ENCODE assay signal across 20 cellular contexts in the genomic region with DNA sequence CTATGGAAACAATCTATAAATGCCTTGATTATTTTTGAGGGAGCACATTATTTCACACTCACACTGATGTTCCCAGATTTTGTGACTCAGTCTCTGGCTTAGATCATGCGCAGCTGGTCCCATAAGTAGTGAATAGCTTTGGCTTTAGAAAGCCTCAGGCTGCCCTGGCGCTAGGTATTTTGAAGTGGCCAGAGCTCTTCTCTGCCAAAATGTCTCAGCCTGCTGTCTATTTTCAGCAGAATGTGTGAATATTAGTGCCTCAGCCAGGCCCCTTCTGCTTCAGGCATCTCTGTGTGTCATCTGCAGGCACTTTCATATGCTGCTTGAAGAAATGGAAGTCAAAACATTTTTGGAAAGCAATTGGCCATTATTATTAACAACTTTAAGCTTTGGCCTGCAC.
DNase-seq lines count a peak whose midpoint lies in the region; FAIRE-seq and TF ChIP-seq lines count a peak whose summit lies in the region.
"Had no signal": no experiment of that assay in that cellular context is flagged by ENCODE, and none has a peak within 500 bp of the region (broad histone marks: within the 10 kb centered on the region; RNA-seq: fewer than 3 reads in every experiment).

No MANE protein-coding gene starts in this region.

- no peak overlapping the region for H3K4me3 ChIP-seq in Caco-2 (ENCODE audit: low read depth, low read length)
- no peak overlapping the region for H3K4me3 ChIP-seq in hepatocyte
- H3K4me3 ChIP-seq: coronary artery, esophagus squamous epithelium, upper lobe of right lung had no signal

- H3K4me1 Mint-ChIP-seq in chondrocyte (ENCODE audit: low read depth) (peaks cover 9% of the 10 kb centered on the region), Caco-2 (ENCODE audit: low read depth, unreplicated experiment) (no peaks in the 10 kb centered on the region)
- H3K4me1 Mint-ChIP-seq: activated B cell treated with CpG ODN at 0.5 μM for 24 hours; activated naive CD4-positive, alpha-beta T cell treated with anti-CD3 and anti-CD28 coated beads, Interleukin-2, amount 50 U/mL, for 24 hours; B cell; immature natural killer cell had no signal

- H2AFZ ChIP-seq in hepatocyte = no peak overlapping the region

- no peaks in the 10 kb centered on the region for H3K4me1 ChIP-seq in Caco-2
- H3K4me1 ChIP-seq in hepatocyte (ENCODE audit: insufficient read depth) = no peaks in the 10 kb centered on the region
- H3K4me1 ChIP-seq: upper lobe of right lung had no signal

- BruUV-seq in Caco-2 (replicated peaks; lab: Mats Ljungman, UMichigan) = no TSS peak

- no peaks in the 10 kb centered on the region for H3K9me3 Mint-ChIP-seq in chondrocyte (ENCODE audit: low read depth)
- no peaks in the 10 kb centered on the region for H3K9me3 Mint-ChIP-seq in Caco-2 (ENCODE audit: unreplicated experiment)

- intact Hi-C loops in Caco-2 (cut with micrococcal nuclease; ENCODE audit: unreplicated experiment) = no loop called here

- peak overlapping the region; percentile 1 for H3K27ac Mint-ChIP-seq in chondrocyte (ENCODE audit: unreplicated experiment)
- H3K27ac Mint-ChIP-seq in Caco-2 (ENCODE audit: unreplicated experiment) = no peak overlapping the region
- H3K27ac Mint-ChIP-seq: activated B cell treated with CpG ODN at 0.5 μM for 24 hours; activated naive CD4-positive, alpha-beta T cell treated with anti-CD3 and anti-CD28 coated beads, Interleukin-2, amount 50 U/mL, for 24 hours; B cell; immature natural killer cell had no signal

- FAIRE-seq in urothelium cell line (lab: Jason Lieb, UNC) = no peak

- H3K36me3 ChIP-seq in Caco-2 (ENCODE audit: control insufficient read depth, insufficient read depth, low read length) = no peaks in the 10 kb centered on the region
- H3K36me3 ChIP-seq in hepatocyte (replicated peaks; ENCODE audit: insufficient read depth, low read depth) = no peaks in the 10 kb centered on the region
- H3K36me3 ChIP-seq: esophagus squamous epithelium, upper lobe of right lung had no signal

- no peak overlapping the region for H3K4me2 ChIP-seq in hepatocyte

- CTCF ChIA-PET in Caco-2 (lab: Charles Lee) = no interaction called here

- WGBS in hepatocyte (ENCODE audit: low lambda C conversion rate, missing lambda C conversion rate) = 88% methylated on average over 2 of the region's 2 CpGs

- H3K36me3 Mint-ChIP-seq in chondrocyte (ENCODE audit: low read depth) = no peaks in the 10 kb centered on the region
- H3K36me3 Mint-ChIP-seq in Caco-2 (ENCODE audit: insufficient read depth, unreplicated experiment) = no peaks in the 10 kb centered on the region
- H3K36me3 Mint-ChIP-seq: activated naive CD4-positive, alpha-beta T cell treated with anti-CD3 and anti-CD28 coated beads, Interleukin-2, amount 50 U/mL, for 24 hours; immature natural killer cell had no signal

- no peaks in the 10 kb centered on the region for H3K79me2 ChIP-seq in hepatocyte

- TF ChIP-seq CTCF in chondrocyte (IDR thresholded peaks at IDR 0.05) = no peak
- no peak for TF ChIP-seq CTCF in Caco-2 (IDR thresholded peaks at IDR 0.05; ENCODE audit: insufficient read depth in 1 of 2, low read depth in 1 of 2, low read length in 1 of 2, severe bottlenecking in 1 of 2, unreplicated experiment in 1 of 2)
- TF ChIP-seq CTCF in hepatocyte (IDR thresholded peaks at IDR 0.05; ENCODE audit: poor library complexity) = no peak

- peak; percentile 68 for DNase-seq in AG20443 (ENCODE audit: low spot score)
- peak; percentile 66 for DNase-seq in NCI-H1092 treated with DMSO at 0.1 percent for 48 hours (lab: John Stamatoyannopoulos, UW)
- no peak for DNase-seq in chondrocyte (ENCODE audit: low spot score)
- peak; percentile 68 for DNase-seq in iris pigment epithelial cell (ENCODE audit: low read depth)
- no peak for DNase-seq in Caco-2
- DNase-seq in hepatocyte (ENCODE audit: low spot score) = no peak
- no peak for DNase-seq in urothelium cell line (ENCODE audit: low spot score)
- DNase-seq in cerebellum (ENCODE audit: low spot score) = no peak
- DNase-seq: activated B cell treated with CpG ODN at 0.5 μM for 24 hours; activated CD8-positive, alpha-beta memory T cell treated with anti-CD3 and anti-CD28 coated beads, Interleukin-2, amount 50 U/mL, for 4 hours; esophagus squamous epithelium; H7; immature natural killer cell; Kasumi-1; stimulated activated CD4-positive, alpha-beta T cell treated with anti-CD3 and anti-CD28 coated beads, Interleukin-2, amount 100 ng/mL, for 48 hours; upper lobe of right lung had no signal

- H3K9me3 ChIP-seq in Caco-2 (no peaks in the 10 kb centered on the region), hepatocyte (ENCODE audit: low read depth) (no peaks in the 10 kb centered on the region)
- H3K9me3 ChIP-seq: upper lobe of right lung had no signal

- H3K4me3 Mint-ChIP-seq in chondrocyte (ENCODE audit: unreplicated experiment) = no peak overlapping the region
- H3K4me3 Mint-ChIP-seq in Caco-2 (ENCODE audit: unreplicated experiment) = no peak overlapping the region
- H3K4me3 Mint-ChIP-seq: activated B cell treated with CpG ODN at 0.5 μM for 24 hours; activated naive CD4-positive, alpha-beta T cell treated with anti-CD3 and anti-CD28 coated beads, Interleukin-2, amount 50 U/mL, for 24 hours; B cell; immature natural killer cell had no signal

- no peak overlapping the region for H3K27ac ChIP-seq in hepatocyte
- H3K27ac ChIP-seq: coronary artery, esophagus squamous epithelium, HL-60, upper lobe of right lung had no signal

- no peaks in the 10 kb centered on the region for H3K9me2 ChIP-seq in hepatocyte (replicated peaks; ENCODE audit: insufficient read depth)

- no peaks in the 10 kb centered on the region for H3K27me3 ChIP-seq in Caco-2 (replicated peaks; ENCODE audit: control insufficient read depth, insufficient read depth, low read length)
- no peaks in the 10 kb centered on the region for H3K27me3 ChIP-seq in hepatocyte
- H3K27me3 ChIP-seq: upper lobe of right lung had no signal

- no peaks in the 10 kb centered on the region for H4K20me1 ChIP-seq in hepatocyte (ENCODE audit: insufficient read depth, poor library complexity, severe bottlenecking)

- H3K27me3 Mint-ChIP-seq in chondrocyte (ENCODE audit: low read depth) = no peaks in the 10 kb centered on the region
- H3K27me3 Mint-ChIP-seq in Caco-2 (ENCODE audit: insufficient read depth, unreplicated experiment) = no peaks in the 10 kb centered on the region
- H3K27me3 Mint-ChIP-seq: activated B cell treated with CpG ODN at 0.5 μM for 24 hours; activated naive CD4-positive, alpha-beta T cell treated with anti-CD3 and anti-CD28 coated beads, Interleukin-2, amount 50 U/mL, for 24 hours; B cell had no signal

- POLR2A ChIA-PET in Caco-2 (lab: Charles Lee) = no interaction called here

Comparison
In these comparisons a context has a peak if more than half of its experiments do, and no peak if none do; other contexts are left out.
1. DNase-seq: peak in AG20443 (single experiment), NCI-H1092 treated with DMSO at 0.1 percent for 48 hours (single experiment) and iris pigment epithelial cell (single experiment); none in chondrocyte (single experiment), Caco-2 (0 of 2), hepatocyte (single experiment), urothelium cell line (single experiment) and cerebellum (single experiment).